ENCODE assay signal across 1 cellular context in the genomic region with DNA sequence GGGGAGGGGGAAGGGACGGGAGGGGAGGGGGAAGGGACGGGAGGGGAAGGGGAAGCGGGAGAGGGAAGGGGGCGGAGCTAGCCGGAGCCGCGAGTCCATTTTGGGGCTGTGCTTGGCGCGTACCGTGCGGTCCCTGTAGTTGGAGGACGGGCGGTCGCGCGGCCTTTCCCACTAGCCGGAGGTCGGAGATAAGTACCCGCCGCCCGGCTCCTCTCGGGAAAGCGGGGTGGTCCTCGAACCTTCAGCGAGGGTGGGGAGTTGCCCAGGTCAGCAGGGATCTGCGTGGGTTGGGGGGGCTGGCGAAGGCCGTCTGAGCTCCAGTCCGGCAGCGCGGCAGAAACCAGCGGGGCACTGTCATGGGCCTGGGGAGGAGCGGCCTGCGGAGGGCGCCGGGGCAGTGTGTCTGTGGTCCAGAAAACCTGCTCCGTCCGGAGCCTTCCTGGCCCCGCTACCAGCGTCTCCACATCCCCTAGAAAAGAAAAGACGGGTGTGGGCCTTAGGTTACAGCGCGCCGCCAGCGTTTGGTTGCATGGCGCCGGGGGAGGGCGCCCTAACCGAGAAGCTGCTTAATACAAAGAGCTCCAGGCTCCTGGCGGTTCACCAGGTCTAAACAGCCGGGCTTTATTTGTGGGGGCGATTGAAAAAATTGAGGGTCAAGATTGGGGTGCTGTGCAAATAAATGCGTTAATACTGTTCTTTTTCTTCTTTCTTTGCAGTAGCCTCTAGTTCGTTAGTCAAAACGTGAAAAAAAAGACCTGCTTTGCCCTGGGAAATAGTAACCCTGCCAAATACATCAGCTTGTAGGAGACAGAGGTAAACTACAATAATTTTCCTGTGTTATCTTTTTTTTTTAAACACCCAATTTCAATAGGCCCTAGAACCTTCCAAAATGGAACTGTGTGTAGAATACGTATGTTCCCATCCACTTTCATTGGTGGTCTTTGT.
TF ChIP-seq lines count a peak whose summit lies in the region.

A gene with protein sequence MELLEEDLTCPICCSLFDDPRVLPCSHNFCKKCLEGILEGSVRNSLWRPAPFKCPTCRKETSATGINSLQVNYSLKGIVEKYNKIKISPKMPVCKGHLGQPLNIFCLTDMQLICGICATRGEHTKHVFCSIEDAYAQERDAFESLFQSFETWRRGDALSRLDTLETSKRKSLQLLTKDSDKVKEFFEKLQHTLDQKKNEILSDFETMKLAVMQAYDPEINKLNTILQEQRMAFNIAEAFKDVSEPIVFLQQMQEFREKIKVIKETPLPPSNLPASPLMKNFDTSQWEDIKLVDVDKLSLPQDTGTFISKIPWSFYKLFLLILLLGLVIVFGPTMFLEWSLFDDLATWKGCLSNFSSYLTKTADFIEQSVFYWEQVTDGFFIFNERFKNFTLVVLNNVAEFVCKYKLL (plus strand): TSS at position 92 of the 945 bp plus-strand sequence. CDS start 14,899 bp downstream, outside the sequence.

TF ChIP-seq in HepG2, 621 proteins besides CTCF, POLR2A, EP300 and RAD21 (continued from another document and continues in another):
- no peak for TF ChIP-seq ZNF549 (CRISPR knock-in tag; IDR thresholded peaks at IDR 0.05)
- no peak for TF ChIP-seq RERE (CRISPR knock-in tag; IDR thresholded peaks at IDR 0.05; ENCODE audit: low read depth)
- TF ChIP-seq ARID2 (CRISPR knock-in tag; IDR thresholded peaks at IDR 0.05; ENCODE audit: borderline replicate concordance): peak; percentile 44; the same call in 1 of the 2 replicates
- peak; percentile 55 for TF ChIP-seq SAP130 (CRISPR knock-in tag; IDR thresholded peaks at IDR 0.05; ENCODE audit: low read depth)
- TF ChIP-seq ZNF558 (CRISPR knock-in tag; IDR thresholded peaks at IDR 0.05; ENCODE audit: borderline replicate concordance): peak; percentile 78; the same call in 1 of the 2 replicates
- TF ChIP-seq SUZ12 (IDR thresholded peaks at IDR 0.05; ENCODE audit: low read depth, low read length): no peak
- TF ChIP-seq, protein P1, sequence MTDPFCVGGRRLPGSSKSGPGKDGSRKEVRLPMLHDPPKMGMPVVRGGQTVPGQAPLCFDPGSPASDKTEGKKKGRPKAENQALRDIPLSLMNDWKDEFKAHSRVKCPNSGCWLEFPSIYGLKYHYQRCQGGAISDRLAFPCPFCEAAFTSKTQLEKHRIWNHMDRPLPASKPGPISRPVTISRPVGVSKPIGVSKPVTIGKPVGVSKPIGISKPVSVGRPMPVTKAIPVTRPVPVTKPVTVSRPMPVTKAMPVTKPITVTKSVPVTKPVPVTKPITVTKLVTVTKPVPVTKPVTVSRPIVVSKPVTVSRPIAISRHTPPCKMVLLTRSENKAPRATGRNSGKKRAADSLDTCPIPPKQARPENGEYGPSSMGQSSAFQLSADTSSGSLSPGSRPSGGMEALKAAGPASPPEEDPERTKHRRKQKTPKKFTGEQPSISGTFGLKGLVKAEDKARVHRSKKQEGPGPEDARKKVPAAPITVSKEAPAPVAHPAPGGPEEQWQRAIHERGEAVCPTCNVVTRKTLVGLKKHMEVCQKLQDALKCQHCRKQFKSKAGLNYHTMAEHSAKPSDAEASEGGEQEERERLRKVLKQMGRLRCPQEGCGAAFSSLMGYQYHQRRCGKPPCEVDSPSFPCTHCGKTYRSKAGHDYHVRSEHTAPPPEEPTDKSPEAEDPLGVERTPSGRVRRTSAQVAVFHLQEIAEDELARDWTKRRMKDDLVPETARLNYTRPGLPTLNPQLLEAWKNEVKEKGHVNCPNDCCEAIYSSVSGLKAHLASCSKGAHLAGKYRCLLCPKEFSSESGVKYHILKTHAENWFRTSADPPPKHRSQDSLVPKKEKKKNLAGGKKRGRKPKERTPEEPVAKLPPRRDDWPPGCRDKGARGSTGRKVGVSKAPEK (CRISPR knock-in tag; IDR thresholded peaks at IDR 0.05; ENCODE audit: borderline replicate concordance): no peak
- TF ChIP-seq, protein P2, sequence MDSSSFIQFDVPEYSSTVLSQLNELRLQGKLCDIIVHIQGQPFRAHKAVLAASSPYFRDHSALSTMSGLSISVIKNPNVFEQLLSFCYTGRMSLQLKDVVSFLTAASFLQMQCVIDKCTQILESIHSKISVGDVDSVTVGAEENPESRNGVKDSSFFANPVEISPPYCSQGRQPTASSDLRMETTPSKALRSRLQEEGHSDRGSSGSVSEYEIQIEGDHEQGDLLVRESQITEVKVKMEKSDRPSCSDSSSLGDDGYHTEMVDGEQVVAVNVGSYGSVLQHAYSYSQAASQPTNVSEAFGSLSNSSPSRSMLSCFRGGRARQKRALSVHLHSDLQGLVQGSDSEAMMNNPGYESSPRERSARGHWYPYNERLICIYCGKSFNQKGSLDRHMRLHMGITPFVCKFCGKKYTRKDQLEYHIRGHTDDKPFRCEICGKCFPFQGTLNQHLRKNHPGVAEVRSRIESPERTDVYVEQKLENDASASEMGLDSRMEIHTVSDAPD (CRISPR knock-in tag; IDR thresholded peaks at IDR 0.05): no peak
- 0 out of 2 replicates have a peak, but pooled peaks have one; percentile 57 for TF ChIP-seq HNRNPL (IDR thresholded peaks at IDR 0.05; ENCODE audit: low read depth, low read length)
- TF ChIP-seq PITX1 (CRISPR knock-in tag; IDR thresholded peaks at IDR 0.05): no peak; the same call in 1 of the 2 replicates
- TF ChIP-seq ZNF230 (CRISPR knock-in tag; IDR thresholded peaks at IDR 0.05): 0 out of 2 replicates have a peak, but pooled peaks have one; percentile 14
- TF ChIP-seq, protein P3, sequence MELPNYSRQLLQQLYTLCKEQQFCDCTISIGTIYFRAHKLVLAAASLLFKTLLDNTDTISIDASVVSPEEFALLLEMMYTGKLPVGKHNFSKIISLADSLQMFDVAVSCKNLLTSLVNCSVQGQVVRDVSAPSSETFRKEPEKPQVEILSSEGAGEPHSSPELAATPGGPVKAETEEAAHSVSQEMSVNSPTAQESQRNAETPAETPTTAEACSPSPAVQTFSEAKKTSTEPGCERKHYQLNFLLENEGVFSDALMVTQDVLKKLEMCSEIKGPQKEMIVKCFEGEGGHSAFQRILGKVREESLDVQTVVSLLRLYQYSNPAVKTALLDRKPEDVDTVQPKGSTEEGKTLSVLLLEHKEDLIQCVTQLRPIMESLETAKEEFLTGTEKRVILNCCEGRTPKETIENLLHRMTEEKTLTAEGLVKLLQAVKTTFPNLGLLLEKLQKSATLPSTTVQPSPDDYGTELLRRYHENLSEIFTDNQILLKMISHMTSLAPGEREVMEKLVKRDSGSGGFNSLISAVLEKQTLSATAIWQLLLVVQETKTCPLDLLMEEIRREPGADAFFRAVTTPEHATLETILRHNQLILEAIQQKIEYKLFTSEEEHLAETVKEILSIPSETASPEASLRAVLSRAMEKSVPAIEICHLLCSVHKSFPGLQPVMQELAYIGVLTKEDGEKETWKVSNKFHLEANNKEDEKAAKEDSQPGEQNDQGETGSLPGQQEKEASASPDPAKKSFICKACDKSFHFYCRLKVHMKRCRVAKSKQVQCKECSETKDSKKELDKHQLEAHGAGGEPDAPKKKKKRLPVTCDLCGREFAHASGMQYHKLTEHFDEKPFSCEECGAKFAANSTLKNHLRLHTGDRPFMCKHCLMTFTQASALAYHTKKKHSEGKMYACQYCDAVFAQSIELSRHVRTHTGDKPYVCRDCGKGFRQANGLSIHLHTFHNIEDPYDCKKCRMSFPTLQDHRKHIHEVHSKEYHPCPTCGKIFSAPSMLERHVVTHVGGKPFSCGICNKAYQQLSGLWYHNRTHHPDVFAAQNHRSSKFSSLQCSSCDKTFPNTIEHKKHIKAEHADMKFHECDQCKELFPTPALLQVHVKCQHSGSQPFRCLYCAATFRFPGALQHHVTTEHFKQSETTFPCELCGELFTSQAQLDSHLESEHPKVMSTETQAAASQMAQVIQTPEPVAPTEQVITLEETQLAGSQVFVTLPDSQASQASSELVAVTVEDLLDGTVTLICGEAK (IDR thresholded peaks at IDR 0.05): no peak
- TF ChIP-seq, protein P3 (CRISPR knock-in tag; IDR thresholded peaks at IDR 0.05): 0 out of 2 replicates have a peak, but pooled peaks have one; percentile 58
- TF ChIP-seq DR1 (CRISPR knock-in tag; IDR thresholded peaks at IDR 0.05): no peak
- 0 out of 2 replicates have a peak, but pooled peaks have one; percentile 18 for TF ChIP-seq NAIF1 (CRISPR knock-in tag; IDR thresholded peaks at IDR 0.05; ENCODE audit: borderline replicate concordance)
- TF ChIP-seq MAFF (IDR thresholded peaks at IDR 0.05; ENCODE audit: low read depth, low read length): no peak
- TF ChIP-seq HES4 (CRISPR knock-in tag; IDR thresholded peaks at IDR 0.05; ENCODE audit: borderline replicate concordance): no peak
- no peak for TF ChIP-seq ATM (IDR thresholded peaks at IDR 0.05; ENCODE audit: borderline replicate concordance)
- TF ChIP-seq, protein P4, sequence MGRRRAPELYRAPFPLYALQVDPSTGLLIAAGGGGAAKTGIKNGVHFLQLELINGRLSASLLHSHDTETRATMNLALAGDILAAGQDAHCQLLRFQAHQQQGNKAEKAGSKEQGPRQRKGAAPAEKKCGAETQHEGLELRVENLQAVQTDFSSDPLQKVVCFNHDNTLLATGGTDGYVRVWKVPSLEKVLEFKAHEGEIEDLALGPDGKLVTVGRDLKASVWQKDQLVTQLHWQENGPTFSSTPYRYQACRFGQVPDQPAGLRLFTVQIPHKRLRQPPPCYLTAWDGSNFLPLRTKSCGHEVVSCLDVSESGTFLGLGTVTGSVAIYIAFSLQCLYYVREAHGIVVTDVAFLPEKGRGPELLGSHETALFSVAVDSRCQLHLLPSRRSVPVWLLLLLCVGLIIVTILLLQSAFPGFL (CRISPR knock-in tag; IDR thresholded peaks at IDR 0.05): no peak
- TF ChIP-seq HOXA7 (CRISPR knock-in tag; IDR thresholded peaks at IDR 0.05): no peak
- TF ChIP-seq FOXC1 (CRISPR knock-in tag; IDR thresholded peaks at IDR 0.05; ENCODE audit: borderline replicate concordance): no peak; the same call in 1 of the 2 replicates
- TF ChIP-seq MYC (CRISPR knock-in tag; IDR thresholded peaks at IDR 0.05; ENCODE audit: borderline replicate concordance): peak; percentile 9; the same call in 1 of the 2 replicates
- TF ChIP-seq, protein P5, sequence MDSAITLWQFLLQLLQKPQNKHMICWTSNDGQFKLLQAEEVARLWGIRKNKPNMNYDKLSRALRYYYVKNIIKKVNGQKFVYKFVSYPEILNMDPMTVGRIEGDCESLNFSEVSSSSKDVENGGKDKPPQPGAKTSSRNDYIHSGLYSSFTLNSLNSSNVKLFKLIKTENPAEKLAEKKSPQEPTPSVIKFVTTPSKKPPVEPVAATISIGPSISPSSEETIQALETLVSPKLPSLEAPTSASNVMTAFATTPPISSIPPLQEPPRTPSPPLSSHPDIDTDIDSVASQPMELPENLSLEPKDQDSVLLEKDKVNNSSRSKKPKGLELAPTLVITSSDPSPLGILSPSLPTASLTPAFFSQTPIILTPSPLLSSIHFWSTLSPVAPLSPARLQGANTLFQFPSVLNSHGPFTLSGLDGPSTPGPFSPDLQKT (CRISPR knock-in tag; IDR thresholded peaks at IDR 0.05; ENCODE audit: borderline replicate concordance): no peak
- no peak for TF ChIP-seq NFE2L2 (IDR thresholded peaks at IDR 0.05; ENCODE audit: low read length)
- no peak for TF ChIP-seq ZNF790 (CRISPR knock-in tag; IDR thresholded peaks at IDR 0.05; ENCODE audit: borderline replicate concordance)
- TF ChIP-seq HNRNPLL (IDR thresholded peaks at IDR 0.05; ENCODE audit: low read depth, low read length, poor library complexity, severe bottlenecking): peak; percentile 73
- no peak for TF ChIP-seq ZBTB38 (CRISPR knock-in tag; IDR thresholded peaks at IDR 0.05)
